Comparison of ENCODE assay signal across 9 cellular contexts in the genomic region with DNA sequence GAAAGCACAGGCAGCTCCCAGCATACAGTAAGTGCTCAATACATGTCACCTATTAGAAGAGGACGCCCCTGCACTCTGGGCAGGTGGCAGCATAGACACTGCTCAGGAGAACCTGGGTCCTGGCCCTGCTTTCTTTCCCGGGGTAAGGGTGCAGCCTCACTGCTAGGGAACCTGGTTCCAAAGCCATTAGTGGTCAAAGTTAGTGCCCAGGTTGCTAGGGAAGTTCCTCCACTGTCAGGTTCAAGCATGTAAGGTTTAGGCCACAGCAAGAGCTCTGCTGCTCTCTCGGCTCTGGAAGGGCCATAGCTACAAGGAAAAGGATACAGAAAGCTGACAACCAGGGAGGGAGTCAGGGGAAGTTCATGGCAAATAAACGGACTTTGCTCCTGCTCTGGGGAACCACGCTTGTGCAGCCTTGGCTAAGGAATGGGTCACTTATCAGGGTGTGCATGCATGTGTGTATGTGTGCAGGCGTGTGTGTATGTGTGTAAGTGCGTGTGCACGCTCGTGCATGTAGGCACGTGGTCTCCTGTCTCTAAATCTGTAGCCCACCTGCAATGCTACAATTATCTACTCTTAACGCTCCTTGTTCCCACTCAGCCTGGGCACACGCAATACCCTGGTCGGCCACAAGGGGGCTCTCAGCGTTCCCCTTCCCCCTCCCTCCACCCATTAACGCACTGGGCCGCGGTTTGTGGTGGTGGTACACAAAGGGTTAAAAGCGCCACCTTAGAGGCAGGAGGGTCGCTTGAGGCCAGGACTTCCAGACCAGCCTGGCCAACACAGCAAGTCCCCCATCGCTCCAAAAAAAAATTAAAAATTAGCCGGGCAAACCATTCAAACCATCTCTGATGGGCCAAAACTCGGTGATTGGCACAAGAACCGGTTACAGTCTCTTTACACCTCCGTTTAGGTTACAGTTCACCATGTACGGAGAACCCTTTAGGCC.
DNase-seq lines count a peak whose midpoint lies in the region; FAIRE-seq and TF ChIP-seq lines count a peak whose summit lies in the region.
"Had no signal": no experiment of that assay in that cellular context is flagged by ENCODE, and none has a peak within 500 bp of the region (broad histone marks: within the 10 kb centered on the region; RNA-seq: fewer than 3 reads in every experiment).

No MANE protein-coding gene starts in this region.

- H3K4me3 ChIP-seq in iPS DF 6.9 (ENCODE audit: low read length): no peak overlapping the region

- no CpG with 5 or more reads among the region's 25 CpGs for WGBS in iPS DF 6.9 (ENCODE audit: insufficient coverage, insufficient read length)

- H3K27me3 ChIP-seq in iPS DF 6.9 (ENCODE audit: control insufficient read depth, insufficient read depth, low read length): no peaks in the 10 kb centered on the region

- H3K36me3 ChIP-seq in iPS DF 6.9 (ENCODE audit: control insufficient read depth, insufficient read depth, low read length): no peaks in the 10 kb centered on the region

- H3K4me1 ChIP-seq in iPS DF 6.9 (ENCODE audit: control insufficient read depth, insufficient read depth, low read length): peaks cover 2% of the 10 kb centered on the region; the same call in 1 of the 2 replicates

- no peak for FAIRE-seq in D721Med (lab: Jason Lieb, UNC)
- FAIRE-seq: TTC549 had no signal

- DNase-seq in D721Med (ENCODE audit: insufficient read length, low spot score) (no peak), HPDE6-E6E7 (ENCODE audit: extremely low spot score) (peak; percentile 52), T-helper 22 cell (ENCODE audit: low read depth) (peak; percentile 4), astrocyte of the hippocampus (ENCODE audit: low read depth, low spot score) (peak; percentile 54), iPS DF 6.9 (ENCODE audit: low read depth, low spot score) (peak; percentile 74), NCI-H2107 treated with DMSO at 0.1 percent for 48 hours (lab: John Stamatoyannopoulos, UW; ENCODE audit: unreplicated experiment) (no peak), NCI-H446 treated with DMSO at 0.1 percent for 48 hours (lab: John Stamatoyannopoulos, UW) (no peak)
- DNase-seq in stimulated activated CD4-positive, alpha-beta T cell treated with anti-CD3 and anti-CD28 coated beads, Interleukin-12 subunit alpha, Interleukin-12 subunit beta, amount 100 ng/mL, for 4 hours: peak; percentile 78

- no peak overlapping the region for H3K27ac ChIP-seq in iPS DF 6.9 (ENCODE audit: low read length)

- H3K9me3 ChIP-seq in iPS DF 6.9 (ENCODE audit: control insufficient read depth, insufficient read depth, low read length): no peaks in the 10 kb centered on the region

- peak; percentile 71 for TF ChIP-seq CTCF in D721Med (IDR thresholded peaks at IDR 0.05; ENCODE audit: insufficient read depth, missing control alignments)

Comparison
In these comparisons a context has a peak if more than half of its experiments do, and no peak if none do; other contexts are left out.
1. DNase-seq: peak in HPDE6-E6E7 (single experiment), T-helper 22 cell (single experiment), astrocyte of the hippocampus (single experiment), iPS DF 6.9 (single experiment) and stimulated activated CD4-positive, alpha-beta T cell treated with anti-CD3 and anti-CD28 coated beads, Interleukin-12 subunit alpha, Interleukin-12 subunit beta, amount 100 ng/mL, for 4 hours (single experiment); none in D721Med (single experiment), NCI-H2107 treated with DMSO at 0.1 percent for 48 hours (single experiment) and NCI-H446 treated with DMSO at 0.1 percent for 48 hours (single experiment).